ENCODE assay signal across 9 cellular contexts in genomic region chr15:77599899-77600298, GRCh38. TPM values are rescaled to one million over a fixed set of nuclear protein-coding genes. Genes with fewer than 3 reads are reported as not detected.
A peak's percentile ranks its signal among the peaks of the same experiment; 100 is the strongest.
DNase-seq lines count a peak whose midpoint lies in the region; ATAC-seq, FAIRE-seq and TF ChIP-seq lines count a peak whose summit lies in the region.
"Had no signal": no experiment of that assay in that cellular context is flagged by ENCODE, and none has a peak within 500 bp of the region (broad histone marks: within the 10 kb centered on the region; RNA-seq: fewer than 3 reads in every experiment).

No MANE protein-coding gene starts in this region.

- peaks cover 2 to 6% of the 10 kb centered on the region in 2 donors for H3K27me3 Mint-ChIP-seq in T-cell

- H3K4me3 ChIP-seq in GM12865 (ENCODE audit: low read depth, low read length) (no peak overlapping the region), K562 (no peak overlapping the region), prostate gland (no peak overlapping the region)

- no TSS peak for BruUV-seq in K562 (replicated peaks; lab: Mats Ljungman, UMichigan)

- POLR2A ChIA-PET in K562 (lab: Yijun Ruan, JAX) = interaction anchor here (0.6 to 1.4 kb wide), 5 partner anchors 10 to 1391 kb away, joined by 3 to 6 read pairs (median 3); no protein-coding TSS in a partner anchor
- POLR2A ChIA-PET in T-cell (lab: Charles Lee) = no interaction called here

- H3K27ac ChIP-seq in K562 (ENCODE audit: extremely low read depth, low read depth, low read length) = peak overlapping the region; percentile 40; the same call in 1 of the 3 replicates
- no peak overlapping the region for H3K27ac ChIP-seq in prostate gland

- no peak overlapping the region for H3K4me3 Mint-ChIP-seq in T-cell

- H2AFZ ChIP-seq in K562 (ENCODE audit: low read depth, low read length) = peak overlapping the region; percentile 92

- H3K36me3 Mint-ChIP-seq in T-cell = no peaks in the 10 kb centered on the region

- no peaks in the 10 kb centered on the region for H3K9me1 ChIP-seq in K562 (ENCODE audit: control insufficient read depth, insufficient read depth, low read length)

- H3K4me1 Mint-ChIP-seq in T-cell = peaks cover 3 to 13% (median 4%) of the 10 kb centered on the region in 3 donors

- in situ Hi-C loops in K562 (cut with MboI) = no loop called here

- H3K4me2 ChIP-seq in K562 (ENCODE audit: insufficient read depth, low read length) = peak overlapping the region; percentile 32

- H3K36me3 ChIP-seq in K562 (ENCODE audit: control insufficient read depth, insufficient read depth, low read length) = no peaks in the 10 kb centered on the region
- no peaks in the 10 kb centered on the region for H3K36me3 ChIP-seq in prostate gland

- 8% methylated on average over 5 of the region's 5 CpGs for WGBS in K562 (ENCODE audit: insufficient coverage, low coverage, missing lambda C conversion rate)
- WGBS in prostate gland = 90% methylated on average over 5 of the region's 5 CpGs

- no peak overlapping the region for H3K27ac Mint-ChIP-seq in T-cell

- DNase-seq in GM12865 (ENCODE audit: low read depth) (peak; percentile 58), NCI-H1930 (lab: John Stamatoyannopoulos, UW) (peak; percentile 19 to 27), K562 (ENCODE audit: extremely low read depth in 1 of 4, low spot score in 3 of 4) (peak; percentile 87 to 97 (median 96)), mucosa of gallbladder (ENCODE audit: low spot score) (peak; percentile 66), T-cell (no peak), Kasumi-1 (lab: John Stamatoyannopoulos, UW) (no peak), prostate gland (ENCODE audit: low spot score) (no peak)

- TF ChIP-seq EP300 in K562 (IDR thresholded peaks at IDR 0.05; ENCODE audit: low read length) = no peak

- H3K9ac ChIP-seq in K562 (ENCODE audit: insufficient read depth in 1 of 2, low read depth in 2 of 2, low read length in 2 of 2) = no peak overlapping the region; a peak in 1 of 4 replicates

- no peaks in the 10 kb centered on the region for H3K9me3 ChIP-seq in K562 (replicated peaks; ENCODE audit: control insufficient read depth, insufficient read depth, low read depth, low read length)
- no peaks in the 10 kb centered on the region for H3K9me3 ChIP-seq in prostate gland

- peaks cover 6 to 13% of the 10 kb centered on the region in 2 experiments; a peak in 3 of 5 replicates for H3K4me1 ChIP-seq in K562 (replicated peaks in 1 of 2; ENCODE audit: control insufficient read depth in 2 of 2, insufficient read depth in 2 of 2, low read length in 2 of 2)
- H3K4me1 ChIP-seq in prostate gland (replicated peaks) = no peaks in the 10 kb centered on the region

- H3K9me3 Mint-ChIP-seq in T-cell = no peaks in the 10 kb centered on the region

- TF ChIP-seq RAD21 in K562 (CRISPR knock-in tag; conservative IDR thresholded peaks at IDR 0.05 in 1 of 2, IDR thresholded peaks at IDR 0.05 in 1 of 2) = no peak

- no peak for TF ChIP-seq CTCF in GM12865 (IDR thresholded peaks at IDR 0.05; ENCODE audit: insufficient read depth, low read depth, low read length, missing control alignments)
- TF ChIP-seq CTCF in K562 (IDR thresholded peaks at IDR 0.05 in 2 of 3, conservative IDR thresholded peaks at IDR 0.05 in 1 of 3; ENCODE audit: insufficient read depth in 2 of 3, low read depth in 1 of 3, low read length in 3 of 3) = no peak
- no peak for TF ChIP-seq CTCF in prostate gland (IDR thresholded peaks at IDR 0.05)

- TF ChIP-seq POLR2A in K562 (conservative IDR thresholded peaks at IDR 0.05) = 0 out of 2 replicates have a peak, but pooled peaks have one; percentile 41
- no peak for TF ChIP-seq POLR2A in prostate gland (IDR thresholded peaks at IDR 0.05)

- H4K20me1 ChIP-seq in K562 (replicated peaks; ENCODE audit: control insufficient read depth, insufficient read depth, low read length) = no peaks in the 10 kb centered on the region

- H3K27me3 ChIP-seq in K562 (ENCODE audit: control insufficient read depth in 2 of 2, insufficient read depth in 2 of 2, low read length in 2 of 2) (no peaks in the 10 kb centered on the region), prostate gland (replicated peaks; ENCODE audit: insufficient read depth) (no peaks in the 10 kb centered on the region)

- CTCF ChIA-PET in K562 (lab: Yijun Ruan, JAX; ENCODE audit: low intra/inter-chr PET ratio) = no interaction called here
- CTCF ChIA-PET in T-cell (lab: Charles Lee) = no interaction called here

- no peaks in the 10 kb centered on the region for H3K79me2 ChIP-seq in K562 (ENCODE audit: control insufficient read depth, insufficient read depth, low read length)

- intact Hi-C loops in K562 (cut with micrococcal nuclease) (no loop called here), prostate gland (cut with DNase I) (no loop called here)

- ATAC-seq in K562 = peak; percentile 95
- no peak for ATAC-seq in GM21360 (IDR thresholded peaks at IDR 0.05; ENCODE audit: unreplicated experiment)
- ATAC-seq in T-cell (replicated peaks in 1 of 4) = no peak

- FAIRE-seq in K562 (lab: Jason Lieb, UNC) = peak; percentile 97

TF ChIP-seq in K562, 482 proteins besides CTCF, POLR2A, EP300 and RAD21 (continues in another document):
- peak; percentile 60; the same call in 1 of the 2 replicates for TF ChIP-seq CC2D1A (IDR thresholded peaks at IDR 0.05)
- TF ChIP-seq DPF2 (IDR thresholded peaks at IDR 0.05) = no peak
- no peak for TF ChIP-seq ZNF830 (CRISPR knock-in tag; IDR thresholded peaks at IDR 0.05)
- TF ChIP-seq SP2 (IDR thresholded peaks at IDR 0.05; ENCODE audit: extremely low read depth, low read depth, low read length, poor library complexity, severe bottlenecking) = peak; percentile 8
- peak; percentile 37; the same call in 1 of the 2 replicates for TF ChIP-seq MBD2 (IDR thresholded peaks at IDR 0.05; ENCODE audit: borderline replicate concordance, low read depth)
- no peak for TF ChIP-seq ZNF408 (CRISPR knock-in tag; IDR thresholded peaks at IDR 0.05; ENCODE audit: low read depth)
- TF ChIP-seq ZNF785 (CRISPR knock-in tag; IDR thresholded peaks at IDR 0.05) = no peak
- no peak for TF ChIP-seq ZNF174 (CRISPR knock-in tag; IDR thresholded peaks at IDR 0.05)
- no peak for TF ChIP-seq PBX2 (CRISPR knock-in tag; IDR thresholded peaks at IDR 0.05; ENCODE audit: low read depth)
- TF ChIP-seq PBX2 (tag; conservative IDR thresholded peaks at IDR 0.05; ENCODE audit: low read depth) = 0 out of 2 replicates have a peak, but pooled peaks have one; percentile 26
- no peak for TF ChIP-seq ZFP30 (CRISPR knock-in tag; IDR thresholded peaks at IDR 0.05; ENCODE audit: borderline replicate concordance)
- no peak for TF ChIP-seq MLLT1 (IDR thresholded peaks at IDR 0.05)
- no peak for TF ChIP-seq MTF1 (CRISPR knock-in tag; IDR thresholded peaks at IDR 0.05; ENCODE audit: borderline replicate concordance)
- no peak for TF ChIP-seq SUPT5H (IDR thresholded peaks at IDR 0.05)
- TF ChIP-seq ZNF551 (CRISPR knock-in tag; IDR thresholded peaks at IDR 0.05) = no peak
- TF ChIP-seq RBM15 (IDR thresholded peaks at IDR 0.05; ENCODE audit: insufficient read depth, low read length) = no peak

RNA-seq across cellular contexts. Expression of gene LINGO1, which starts 32.8 kb away (rescaled TPM):
- total RNA-seq in K562 (2011; cell fraction: chromatin; rRNA removed; ENCODE audit: low replicate concordance) = 11.5 and 26.9 TPM in 2 replicates
- total RNA-seq in K562 (2011; cell fraction: nucleolus; rRNA removed) = 18.7 and 19.2 TPM in 2 replicates
- 24.1 and 38.6 TPM in 2 replicates for total RNA-seq in K562 (2011; cell fraction: nucleoplasm; rRNA removed)
- total RNA-seq in K562 (2014; rRNA removed) (2.1 and 3.3 TPM in 2 replicates), K562 (2014; rRNA removed; fragmentation: Illumina TruSeq; extraction: Trizol) (0.65 and 0.73 TPM in 2 replicates), K562 (2015; rRNA removed; fragmentation: Illumina TruSeq; extraction: Trizol) (2.0 TPM in 2 replicates), K562 (2021) (14.3 and 14.8 TPM in 2 replicates), mucosa of gallbladder (2.3 TPM), T-cell (under 1 TPM in 2 of 5 donors, not detected in 3; 0.09 to 0.19 TPM), prostate gland (10 to 100 TPM in 1 of 2 donors, 1 to 10 TPM in 1; 2.9 to 10.2 TPM)
- polyA plus RNA-seq in K562 (2011; rRNA removed) (12.4 and 19.4 TPM in 2 replicates), K562 (2014; fragmentation: Illumina TruSeq; extraction: Trizol) (15.3 and 19.0 TPM in 2 replicates), K562 (2014; fragmentation: Nextera tagmentation; extraction: Ambion mirVana) (under 1 TPM; 0.07 to 0.08 TPM), K562 (2014; rRNA removed) (8.1 and 9.3 TPM in 2 replicates)
- 14.2 and 25.6 TPM in 2 replicates for polyA plus RNA-seq in K562 (2011; cell fraction: cytosol; rRNA removed)
- 10.6 and 19.2 TPM in 2 replicates for polyA plus RNA-seq in K562 (2011; cell fraction: nucleus; rRNA removed)
- 8.0 and 8.2 TPM in 2 replicates for polyA plus RNA-seq in K562 (2012)
- polyA minus RNA-seq in K562 (2011; rRNA and poly(A)+ RNA removed) = 5.8 and 8.8 TPM in 2 replicates
- 14.6 and 15.2 TPM in 2 replicates for polyA minus RNA-seq in K562 (2011; cell fraction: cytosol; rRNA and poly(A)+ RNA removed)
- 3.4 and 3.8 TPM in 2 replicates for polyA minus RNA-seq in K562 (2011; cell fraction: nucleus; rRNA and poly(A)+ RNA removed)
- total RNA-seq: T-helper 1 cell treated with Interleukin-12 subunit alpha and Interleukin-12 subunit beta and Interleukin-4 antibody, amounts not matched to agents 30 ng/mL and 1 ng/mL, for 36 hours had no signal

Comparison
In these comparisons a context has a peak if more than half of its experiments do, and no peak if none do; other contexts are left out.
1. DNase-seq: peak in GM12865 (single experiment), NCI-H1930 (2 of 2), K562 (4 of 4) and mucosa of gallbladder (single experiment); none in T-cell (0 of 34), Kasumi-1 (0 of 2) and prostate gland (single experiment).